ENCODE assay signal across 26 cellular contexts in genomic region chr16:66636199-66636598, GRCh38. TPM values are rescaled to one million over a fixed set of nuclear protein-coding genes. Genes with fewer than 3 reads are reported as not detected.
"Had no signal": no experiment of that assay in that cellular context is flagged by ENCODE, and none has a peak within 500 bp of the region (broad histone marks: within the 10 kb centered on the region; RNA-seq: fewer than 3 reads in every experiment).

No MANE protein-coding gene starts in this region.

- DNase-seq: Kasumi-1; NCI-H1092; NCI-H1105 treated with DMSO at 0.1 percent for 48 hours; NCI-H1417 treated with DMSO at 0.1 percent for 48 hours; NCI-H146; NCI-H1694 treated with DMSO at 0.1 percent for 48 hours; NCI-H1930; NCI-H2081; NCI-H2107; NCI-H2227 treated with DMSO at 0.1 percent for 48 hours; NCI-H524; NCI-H774; NK-92 treated with Interleukin-12 subunit alpha and Interleukin-12 subunit beta, amount 100 ng/mL, for 24 hours; PC-3; SHP77; SK-N-SH had no signal

- ATAC-seq: K562, Panc1, PC-3 had no signal

- H3K4me3 Mint-ChIP-seq: IgD-negative memory B cell had no signal

- H3K4me1 Mint-ChIP-seq: IgD-negative memory B cell had no signal

- H3K9ac ChIP-seq: KMS-11, SK-N-SH had no signal

- H3K9me3 ChIP-seq: SK-N-SH had no signal

- H3K9me3 Mint-ChIP-seq: IgD-negative memory B cell had no signal

- H3K4me3 ChIP-seq: K562 had no signal

- H3K4me2 ChIP-seq: KMS-11, SK-N-SH had no signal

- H3K27ac Mint-ChIP-seq: IgD-negative memory B cell had no signal

- H3K27ac ChIP-seq: KMS-11, RWPE1 had no signal

RNA-seq across cellular contexts. Expression of gene CMTM2, which starts 56.9 kb away (rescaled TPM):
- total RNA-seq: HepG2, HT1080, K562, M059J, NCI-H460, PC-3, SK-MEL-5 had no signal
- polyA plus RNA-seq: HepG2, IgD-negative memory B cell, K562, SK-N-SH had no signal
